ENCODE assay signal across 6 cellular contexts in the genomic region with DNA sequence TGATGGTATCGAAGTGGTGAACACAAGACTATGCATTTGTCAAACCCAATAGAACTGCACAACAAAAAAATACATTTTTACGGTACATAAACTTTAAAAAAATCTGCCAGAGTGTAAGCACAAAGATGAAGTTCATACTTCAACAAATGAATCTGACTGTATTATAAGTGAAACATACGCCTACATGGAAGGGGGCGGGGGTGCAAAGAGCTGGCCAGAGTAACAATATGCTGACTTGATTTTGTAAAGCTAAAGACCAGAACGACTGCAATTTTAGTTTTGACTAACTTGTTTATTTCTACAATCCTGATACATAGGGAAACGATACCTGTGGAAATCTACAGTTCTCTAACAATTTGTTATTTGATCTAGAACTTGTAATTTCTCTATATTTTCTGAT.
"Had no signal": no experiment of that assay in that cellular context is flagged by ENCODE, and none has a peak within 500 bp of the region (broad histone marks: within the 10 kb centered on the region; RNA-seq: fewer than 3 reads in every experiment).

No MANE protein-coding gene starts in this region.

- DNase-seq: IMR-90, KBM-7, KG1 had no signal

- H3K27ac Mint-ChIP-seq: IgD-negative memory B cell had no signal

- ATAC-seq: HepG2, K562 had no signal

- H3K27me3 Mint-ChIP-seq: IgD-negative memory B cell had no signal

- H3K4me3 Mint-ChIP-seq: IgD-negative memory B cell had no signal

- H3K4me1 Mint-ChIP-seq: IgD-negative memory B cell had no signal
